ENCODE assay signal across 8 cellular contexts in genomic region chr2:106160786-106161261, GRCh38. TPM values are rescaled to one million over a fixed set of nuclear protein-coding genes. Genes with fewer than 3 reads are reported as not detected.
DNase-seq lines count a peak whose midpoint lies in the region; ATAC-seq, FAIRE-seq and TF ChIP-seq lines count a peak whose summit lies in the region.

No MANE protein-coding gene starts in this region.

- H3K36me3 Mint-ChIP-seq in type B pancreatic cell = peaks cover 50% of the 10 kb centered on the region

- H3K4me1 ChIP-seq in esophagus (ENCODE audit: control insufficient read depth in 2 of 2, insufficient read depth in 2 of 2, low read length in 1 of 2) = no peaks in the 10 kb centered on the region

- no peaks in the 10 kb centered on the region for H3K27me3 ChIP-seq in esophagus (ENCODE audit: control insufficient read depth in 1 of 2, insufficient read depth in 2 of 2, low read length in 2 of 2)

- peak overlapping the region; percentile 27 to 34 for H3K27ac ChIP-seq in esophagus (ENCODE audit: low read depth in 2 of 2, low read length in 1 of 2)

- peaks cover 0 to 6% of the 10 kb centered on the region in 2 donors for H3K36me3 ChIP-seq in esophagus (ENCODE audit: control insufficient read depth in 2 of 2, insufficient read depth in 2 of 2, low read length in 1 of 2)

- H3K27ac Mint-ChIP-seq in type B pancreatic cell = peak overlapping the region; percentile 90

- intact Hi-C loops in head of caudate nucleus (cut with DNase I) = no loop called here

- peak; percentile 49 for ATAC-seq in GM21576 (IDR thresholded peaks at IDR 0.05; ENCODE audit: unreplicated experiment)

- in situ Hi-C loops in ACHN (cut with HindIII; ENCODE audit: low pct_ligation_motif_present, low pct_unique_long_range_greater_than_20kb, low sequenced_read_pairs) = no loop called here

- peaks cover 5% of the 10 kb centered on the region for H3K9me3 Mint-ChIP-seq in type B pancreatic cell

- DNase-seq in ACHN (peak; percentile 53), RCC 7860 (ENCODE audit: low spot score) (peak; percentile 68), type B pancreatic cell (ENCODE audit: extremely low spot score, unreplicated experiment) (no peak), globus pallidus (ENCODE audit: low spot score) (no peak), head of caudate nucleus (no peak), GM19238 (ENCODE audit: insufficient read length, low spot score) (no peak)

- no peak for TF ChIP-seq CTCF in type B pancreatic cell (conservative IDR thresholded peaks at IDR 0.05)

- H3K9me3 ChIP-seq in esophagus (ENCODE audit: control insufficient read depth in 2 of 2, insufficient read depth in 1 of 2, low read depth in 1 of 2, low read length in 1 of 2) = no peaks in the 10 kb centered on the region

- no peak overlapping the region for H3K4me3 Mint-ChIP-seq in type B pancreatic cell

- no peak overlapping the region for H3K4me3 ChIP-seq in esophagus (ENCODE audit: low read depth in 1 of 2, low read length in 2 of 2)

- FAIRE-seq in RCC 7860 (lab: Jason Lieb, UNC) = peak; percentile 62

- H3K27me3 Mint-ChIP-seq in type B pancreatic cell = no peaks in the 10 kb centered on the region

- WGBS in esophagus, 2 donors = 68 to 76% methylated on average over 6 of the region's 6 CpGs

- H3K4me1 Mint-ChIP-seq in type B pancreatic cell (ENCODE audit: unreplicated experiment) = peaks cover 54% of the 10 kb centered on the region

RNA-seq across cellular contexts. Expression of gene UXS1, which starts 33.3 kb away (rescaled TPM):
- polyA plus RNA-seq in esophagus = 10 to 100 TPM; 12.0 to 16.5 TPM
- 55.5 and 58.5 TPM in 2 replicates for total RNA-seq in type B pancreatic cell (ENCODE audit: low replicate concordance)

Comparison
In these comparisons a context has a peak if more than half of its experiments do, and no peak if none do; other contexts are left out.
1. DNase-seq: peak in ACHN (single experiment) and RCC 7860 (single experiment); none in type B pancreatic cell (single experiment), globus pallidus (single experiment), head of caudate nucleus (0 of 42) and GM19238 (single experiment).